ENCODE assay signal across 22 cellular contexts in the genomic region with DNA sequence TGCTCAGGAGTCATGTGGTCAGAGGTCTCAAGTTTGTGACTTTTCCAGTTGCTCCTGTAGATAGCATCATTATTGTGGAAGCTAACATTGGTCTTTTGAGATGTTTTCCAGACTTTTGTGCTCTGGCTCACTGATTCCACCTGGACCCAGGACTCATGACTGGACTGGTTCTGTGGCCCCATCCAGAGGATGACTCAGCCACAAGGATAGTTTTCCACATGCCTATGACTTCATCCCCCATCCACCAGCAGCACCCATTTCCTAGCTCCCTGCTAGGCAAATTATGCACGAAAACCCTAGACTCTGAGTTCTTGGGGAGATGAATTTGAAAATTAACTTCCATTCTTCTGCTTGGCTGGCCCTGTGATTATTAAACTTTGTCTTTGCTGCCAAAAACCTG.
DNase-seq lines count a peak whose midpoint lies in the region; ATAC-seq, FAIRE-seq and TF ChIP-seq lines count a peak whose summit lies in the region.
"Had no signal": no experiment of that assay in that cellular context is flagged by ENCODE, and none has a peak within 500 bp of the region (broad histone marks: within the 10 kb centered on the region; RNA-seq: fewer than 3 reads in every experiment).

No MANE protein-coding gene starts in this region.

- CTCF ChIA-PET in RWPE1 (lab: Yijun Ruan, JAX) = interaction anchor here (0.8 kb wide), 1 partner anchor 727 kb away, joined by 3 read pairs; no protein-coding TSS in a partner anchor
- CTCF ChIA-PET in T-cell (lab: Charles Lee) = no interaction called here

- no peaks in the 10 kb centered on the region for H3K36me3 Mint-ChIP-seq in T-cell
- H3K36me3 Mint-ChIP-seq: CD14-positive monocyte had no signal

- peak; percentile 54 for DNase-seq in ACHN
- DNase-seq in ELR (ENCODE audit: low read depth) = peak; percentile 59
- peak; percentile 15 for DNase-seq in RWPE1 (ENCODE audit: low spot score)
- peak; percentile 22 for DNase-seq in iris pigment epithelial cell (ENCODE audit: low read depth)
- no peak for DNase-seq in DMS 273 treated with DMSO at 0.1 percent for 48 hours (lab: John Stamatoyannopoulos, UW)
- DNase-seq in RCC 7860 (ENCODE audit: low spot score) = no peak
- DNase-seq in T-cell = no peak
- DNase-seq: DMS153, KBM-7, NCI-H1436, NCI-H2029 treated with DMSO at 0.1 percent for 48 hours, NCI-H2171 treated with DMSO at 0.1 percent for 48 hours, NCI-H510A, NCI-H774, PC-3, T-helper 17 cell had no signal

- in situ Hi-C loops in ACHN (cut with HindIII; ENCODE audit: low pct_ligation_motif_present, low pct_unique_long_range_greater_than_20kb, low sequenced_read_pairs) = no loop called here

- H3K27me3 Mint-ChIP-seq in T-cell = no peaks in the 10 kb centered on the region
- H3K27me3 Mint-ChIP-seq: T-helper 17 cell had no signal

- no peak for TF ChIP-seq CTCF in RWPE1 (conservative IDR thresholded peaks at IDR 0.05; ENCODE audit: low read depth)

- ATAC-seq in GM21529 (IDR thresholded peaks at IDR 0.05; ENCODE audit: unreplicated experiment) = no peak
- ATAC-seq in T-cell (replicated peaks in 1 of 4) = no peak
- ATAC-seq: HepG2, PC-3, T-helper 17 cell had no signal

- POLR2A ChIA-PET in RWPE1 (lab: Yijun Ruan, JAX; ENCODE audit: low non-redundant PET) (no interaction called here), T-cell (lab: Charles Lee) (no interaction called here)

- no peak for FAIRE-seq in RCC 7860 (lab: Jason Lieb, UNC)
- FAIRE-seq: GM12892, GM18507, HepG2 had no signal

- H3K9me3 Mint-ChIP-seq in T-cell = peaks cover 0 to 5% (median 3%) of the 10 kb centered on the region in 3 donors

- H3K4me3 Mint-ChIP-seq in T-cell = no peak overlapping the region
- H3K4me3 Mint-ChIP-seq: CD14-positive monocyte, T-helper 17 cell had no signal

- no peak overlapping the region for H3K27ac Mint-ChIP-seq in T-cell
- H3K27ac Mint-ChIP-seq: CD14-positive monocyte, T-helper 17 cell had no signal

- no peak overlapping the region for H3K27ac ChIP-seq in RWPE1
- H3K27ac ChIP-seq: SJSA1 had no signal

- no peaks in the 10 kb centered on the region for H3K4me1 Mint-ChIP-seq in T-cell
- H3K4me1 Mint-ChIP-seq: CD14-positive monocyte, T-helper 17 cell had no signal

Comparison
In these comparisons a context has a peak if more than half of its experiments do, and no peak if none do; other contexts are left out.
1. DNase-seq: peak in ACHN (single experiment), ELR (single experiment), RWPE1 (single experiment) and iris pigment epithelial cell (single experiment); none in DMS 273 treated with DMSO at 0.1 percent for 48 hours (single experiment), RCC 7860 (single experiment) and T-cell (0 of 34).